Comparison of ENCODE assay signal across 10 cellular contexts in the genomic region with DNA sequence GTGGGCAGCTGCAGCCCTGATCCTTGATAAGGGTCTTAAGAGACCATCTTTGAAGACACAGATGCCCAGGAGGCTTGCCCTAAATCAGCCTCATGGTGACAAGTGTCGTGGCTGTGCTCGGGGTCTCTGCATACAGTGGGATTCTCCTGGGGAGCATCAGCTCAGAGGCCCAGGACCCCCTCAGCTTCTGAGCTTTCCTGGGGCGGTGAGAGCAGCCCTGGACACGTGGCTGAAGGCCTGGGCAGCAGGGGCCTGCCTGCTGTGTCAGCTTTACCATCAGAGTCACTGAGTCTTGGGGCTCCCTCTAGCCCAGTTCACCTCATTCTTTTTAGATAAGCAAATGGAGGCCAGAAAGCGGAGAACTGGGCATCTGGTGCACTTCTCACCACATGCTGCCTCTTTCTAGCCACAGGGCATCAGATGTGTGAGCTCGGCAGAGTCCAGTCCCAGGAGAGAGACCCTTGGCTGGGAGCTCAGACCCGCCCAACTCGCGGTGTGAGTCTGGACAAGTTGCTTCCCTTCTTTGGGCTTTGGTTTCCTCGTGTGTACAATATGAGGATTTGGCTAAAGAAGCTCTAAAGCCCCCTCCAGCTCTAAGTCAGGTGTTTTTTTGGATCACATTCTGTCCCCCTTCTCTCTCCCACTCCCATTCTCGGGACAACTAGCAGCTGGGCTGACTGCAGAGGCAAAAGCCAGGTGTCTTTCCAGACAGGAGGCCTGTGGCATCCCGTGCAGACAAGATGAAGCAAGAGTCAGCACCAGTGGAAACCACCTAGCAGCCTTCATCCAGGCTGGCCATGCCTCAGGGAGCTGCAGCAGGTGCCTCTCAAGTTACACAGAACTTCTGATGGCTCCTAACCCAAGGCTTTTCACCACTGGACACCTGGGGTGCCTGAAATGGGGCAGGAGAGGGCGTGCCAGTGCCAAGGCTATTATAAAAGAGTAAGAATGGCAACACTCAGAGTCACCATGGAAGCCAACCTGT.
DNase-seq lines count a peak whose midpoint lies in the region; ATAC-seq and TF ChIP-seq lines count a peak whose summit lies in the region.
"Had no signal": no experiment of that assay in that cellular context is flagged by ENCODE, and none has a peak within 500 bp of the region (broad histone marks: within the 10 kb centered on the region; RNA-seq: fewer than 3 reads in every experiment).

No MANE protein-coding gene starts in this region.

- ATAC-seq in HG02938 (IDR thresholded peaks at IDR 0.05; ENCODE audit: unreplicated experiment) (no peak), GM19455 (IDR thresholded peaks at IDR 0.05; ENCODE audit: unreplicated experiment) (no peak)

- H3K36me3 ChIP-seq in BE2C (no peaks in the 10 kb centered on the region), OCI-LY3 (replicated peaks; ENCODE audit: low read depth, low read length) (no peaks in the 10 kb centered on the region)

- peaks cover 0 to 5% (median 2%) of the 10 kb centered on the region in 7 donors for H3K9me3 Mint-ChIP-seq in CD14-positive monocyte
- H3K9me3 Mint-ChIP-seq: CD8-positive, alpha-beta memory T cell; nephron had no signal

- intact Hi-C loops in CD14-positive monocyte (cut with micrococcal nuclease), result loop anchor here in 1 of 2 donors (10.0 kb wide), 1 partner anchor 56 kb away; no protein-coding TSS in a partner anchor

- H3K9ac ChIP-seq in OCI-LY3 (ENCODE audit: low read length), result no peak overlapping the region

- no peak overlapping the region for H3K4me3 Mint-ChIP-seq in CD14-positive monocyte
- H3K4me3 Mint-ChIP-seq: CD8-positive, alpha-beta memory T cell; nephron had no signal

- TF ChIP-seq CTCF in BE2C (IDR thresholded peaks at IDR 0.05; ENCODE audit: low read depth, low read length) (no peak), CD14-positive monocyte (IDR thresholded peaks at IDR 0.05) (no peak), OCI-LY3 (IDR thresholded peaks at IDR 0.05; ENCODE audit: low read depth, low read length) (0 out of 2 replicates have a peak, but pooled peaks have one; percentile 7)

- H3K4me3 ChIP-seq in BE2C (ENCODE audit: low read depth, low read length) (no peak overlapping the region), OCI-LY3 (ENCODE audit: low read length) (no peak overlapping the region)

- H3K27me3 ChIP-seq in BE2C (no peaks in the 10 kb centered on the region), OCI-LY3 (ENCODE audit: low read depth, low read length) (peaks cover 34% of the 10 kb centered on the region)

- H3K4me1 Mint-ChIP-seq in CD14-positive monocyte, result peaks cover 46% of the 10 kb centered on the region

- H3K27ac Mint-ChIP-seq in CD14-positive monocyte, result peak overlapping the region; percentile 22 to 87 (median 73)
- H3K27ac Mint-ChIP-seq: CD8-positive, alpha-beta memory T cell had no signal

- H3K4me2 ChIP-seq in OCI-LY3 (ENCODE audit: low read length), result no peak overlapping the region

- H3K4me1 ChIP-seq in BE2C (peaks cover 29% of the 10 kb centered on the region), OCI-LY3 (ENCODE audit: low read length) (peaks cover 12% of the 10 kb centered on the region)

- peaks cover 2 to 10% (median 7%) of the 10 kb centered on the region in 3 donors for H3K27me3 Mint-ChIP-seq in CD14-positive monocyte (ENCODE audit: low read depth in 3 of 3)

- H2AFZ ChIP-seq in OCI-LY3 (ENCODE audit: low read depth, low read length), result no peak overlapping the region

- no peaks in the 10 kb centered on the region for H4K20me1 ChIP-seq in OCI-LY3 (ENCODE audit: insufficient read depth, low read length)

- H3K36me3 Mint-ChIP-seq in CD14-positive monocyte, result peaks cover 0 to 2% of the 10 kb centered on the region in 2 donors
- H3K36me3 Mint-ChIP-seq: CD8-positive, alpha-beta memory T cell had no signal

- H3K9me3 ChIP-seq in BE2C (no peaks in the 10 kb centered on the region), OCI-LY3 (ENCODE audit: insufficient read depth, low read length) (no peaks in the 10 kb centered on the region)

- DNase-seq in BE2C, result peak; percentile 51
- no peak for DNase-seq in CD14-positive monocyte (ENCODE audit: low spot score)
- peak; percentile 72 for DNase-seq in mesenteric fat pad (ENCODE audit: low spot score)
- no peak for DNase-seq in DMS79 treated with DMSO at 0.1 percent for 48 hours (lab: John Stamatoyannopoulos, UW)
- DNase-seq: CD8-positive, alpha-beta memory T cell; NCI-H2081 treated with DMSO at 0.1 percent for 48 hours had no signal

- no peak overlapping the region for H3K27ac ChIP-seq in OCI-LY3 (ENCODE audit: low read length)

- no peaks in the 10 kb centered on the region for H3K79me2 ChIP-seq in OCI-LY3 (ENCODE audit: low read length)

Comparison
In these comparisons a context has a peak if more than half of its experiments do, and no peak if none do; other contexts are left out.
1. DNase-seq: peak in BE2C (single experiment) and mesenteric fat pad (single experiment); none in CD14-positive monocyte (single experiment) and DMS79 treated with DMSO at 0.1 percent for 48 hours (single experiment).